22 cellular contexts compared by ENCODE assay signal in genomic region chr4:20195071-20195885, GRCh38. TPM values are rescaled to one million over a fixed set of nuclear protein-coding genes. Genes with fewer than 3 reads are reported as not detected.
A peak's percentile ranks its signal among the peaks of the same experiment; 100 is the strongest.
DNase-seq lines count a peak whose midpoint lies in the region; ATAC-seq and TF ChIP-seq lines count a peak whose summit lies in the region.
"Had no signal": no experiment of that assay in that cellular context is flagged by ENCODE, and none has a peak within 500 bp of the region (broad histone marks: within the 10 kb centered on the region; RNA-seq: fewer than 3 reads in every experiment).

No MANE protein-coding gene starts in this region.

- no peak overlapping the region for H3K4me3 Mint-ChIP-seq in stimulated activated effector memory CD8-positive, alpha-beta T cell treated with anti-CD3 and anti-CD28 coated beads, Interleukin-12 subunit alpha, Interleukin-12 subunit beta, amount 100 ng/mL, for 72 hours
- H3K4me3 Mint-ChIP-seq: immature natural killer cell; naive B cell; T-helper 2 cell treated with Interferon-gamma antibody and Interleukin-4, amounts not matched to agents 5 μg/mL and 100 μg/mL, for 36 hours had no signal

- peak overlapping the region; percentile 17 for H2AFZ ChIP-seq in osteoblast (ENCODE audit: low read length)

- no peaks in the 10 kb centered on the region for H3K36me3 ChIP-seq in osteoblast (ENCODE audit: insufficient read depth, low read length)
- H3K36me3 ChIP-seq: adrenal gland, MG63 had no signal

- DNase-seq in EH (ENCODE audit: low read depth) (peak; percentile 78), NCI-H226 (peak; percentile 57), cardiac fibroblast (ENCODE audit: low read depth in 2 of 2) (peak; percentile 29 to 64), osteoblast (ENCODE audit: insufficient read length, low spot score, missing footprints) (no peak), erythroblast (lab: John Stamatoyannopoulos, UW) (no peak)
- DNase-seq in stimulated activated effector memory CD8-positive, alpha-beta T cell treated with anti-CD3 and anti-CD28 coated beads, Interleukin-12 subunit alpha, Interleukin-12 subunit beta, amount 100 ng/mL, for 72 hours (ENCODE audit: low spot score in 2 of 2): no peak
- DNase-seq: activated CD4-positive, CD25-positive, alpha-beta regulatory T cell treated with anti-CD3 and anti-CD28 coated beads, Interleukin-2, amount 50 U/mL, for 72 hours; adrenal gland; C1 segment of cervical spinal cord; DMS153; glutamatergic neuron; immature natural killer cell; MG63; naive B cell; NCI-H187 treated with DMSO at 0.1 percent for 48 hours; posterior cingulate gyrus; testis had no signal

- H3K4me1 Mint-ChIP-seq in stimulated activated effector memory CD8-positive, alpha-beta T cell treated with anti-CD3 and anti-CD28 coated beads, Interleukin-12 subunit alpha, Interleukin-12 subunit beta, amount 100 ng/mL, for 72 hours: no peaks in the 10 kb centered on the region
- H3K4me1 Mint-ChIP-seq: immature natural killer cell, naive B cell had no signal

- H3K27ac Mint-ChIP-seq in stimulated activated effector memory CD8-positive, alpha-beta T cell treated with anti-CD3 and anti-CD28 coated beads, Interleukin-12 subunit alpha, Interleukin-12 subunit beta, amount 100 ng/mL, for 72 hours: no peak overlapping the region
- H3K27ac Mint-ChIP-seq: immature natural killer cell; naive B cell; T-helper 2 cell treated with Interferon-gamma antibody and Interleukin-4, amounts not matched to agents 5 μg/mL and 100 μg/mL, for 36 hours had no signal

- peak overlapping the region; percentile 88 for H3K27ac ChIP-seq in osteoblast (ENCODE audit: low read depth, low read length)
- H3K27ac ChIP-seq: testis had no signal

- TF ChIP-seq CTCF in cardiac fibroblast (IDR thresholded peaks at IDR 0.05; ENCODE audit: low read depth, low read length) (no peak), osteoblast (IDR thresholded peaks at IDR 0.05; ENCODE audit: extremely low read depth, low read depth, low read length) (no peak)

- H3K9me3 Mint-ChIP-seq in stimulated activated effector memory CD8-positive, alpha-beta T cell treated with anti-CD3 and anti-CD28 coated beads, Interleukin-12 subunit alpha, Interleukin-12 subunit beta, amount 100 ng/mL, for 72 hours: peaks cover 10% of the 10 kb centered on the region

- peak overlapping the region; percentile 18 for H3K4me2 ChIP-seq in osteoblast (ENCODE audit: insufficient read depth, low read length)

- H3K27me3 ChIP-seq in osteoblast (ENCODE audit: insufficient read depth, low read length): no peaks in the 10 kb centered on the region
- H3K27me3 ChIP-seq: adrenal gland, MG63, testis had no signal

- H4K20me1 ChIP-seq in osteoblast (ENCODE audit: insufficient read depth, low read length): no peaks in the 10 kb centered on the region

- no peak overlapping the region for H3K4me3 ChIP-seq in cardiac fibroblast (replicated peaks in 1 of 2; ENCODE audit: low read depth in 2 of 2, low read length in 2 of 2)
- no peak overlapping the region for H3K4me3 ChIP-seq in osteoblast (ENCODE audit: insufficient read depth, low read length)
- H3K4me3 ChIP-seq: adrenal gland, MG63, skin epidermis, testis had no signal

- no peaks in the 10 kb centered on the region for H3K36me3 Mint-ChIP-seq in stimulated activated effector memory CD8-positive, alpha-beta T cell treated with anti-CD3 and anti-CD28 coated beads, Interleukin-12 subunit alpha, Interleukin-12 subunit beta, amount 100 ng/mL, for 72 hours
- H3K36me3 Mint-ChIP-seq: immature natural killer cell, naive B cell had no signal

- H3K9me3 ChIP-seq in osteoblast (ENCODE audit: low read depth, low read length): no peaks in the 10 kb centered on the region
- H3K9me3 ChIP-seq: adrenal gland, MG63, testis had no signal

- ATAC-seq in GM21619 (IDR thresholded peaks at IDR 0.05; ENCODE audit: unreplicated experiment): no peak
- no peak for ATAC-seq in stimulated activated effector memory CD8-positive, alpha-beta T cell treated with anti-CD3 and anti-CD28 coated beads, Interleukin-12 subunit alpha, Interleukin-12 subunit beta, amount 100 ng/mL, for 72 hours
- ATAC-seq: HCT116 had no signal

- H3K4me1 ChIP-seq in osteoblast (ENCODE audit: insufficient read depth, low read length): peaks cover 40% of the 10 kb centered on the region
- H3K4me1 ChIP-seq: testis had no signal

- no peaks in the 10 kb centered on the region for H3K79me2 ChIP-seq in osteoblast (ENCODE audit: insufficient read depth, low read length)

- TF ChIP-seq POLR2A in erythroblast (IDR thresholded peaks at IDR 0.05; ENCODE audit: low read length): no peak

RNA-seq across cellular contexts. Expression of gene SLIT2, which starts 56.4 kb away (rescaled TPM):
- 35.8 and 35.9 TPM in 2 replicates for total RNA-seq in osteoblast
- total RNA-seq: NCI-H460 had no signal

Comparison
In these comparisons a context has a peak if more than half of its experiments do, and no peak if none do; other contexts are left out.
1. DNase-seq: peak in EH (single experiment), NCI-H226 (single experiment) and cardiac fibroblast (2 of 2); none in osteoblast (single experiment), erythroblast (0 of 2) and stimulated activated effector memory CD8-positive, alpha-beta T cell treated with anti-CD3 and anti-CD28 coated beads, Interleukin-12 subunit alpha, Interleukin-12 subunit beta, amount 100 ng/mL, for 72 hours (0 of 2).